Comparison of ENCODE assay signal across 8 cellular contexts in the genomic region with DNA sequence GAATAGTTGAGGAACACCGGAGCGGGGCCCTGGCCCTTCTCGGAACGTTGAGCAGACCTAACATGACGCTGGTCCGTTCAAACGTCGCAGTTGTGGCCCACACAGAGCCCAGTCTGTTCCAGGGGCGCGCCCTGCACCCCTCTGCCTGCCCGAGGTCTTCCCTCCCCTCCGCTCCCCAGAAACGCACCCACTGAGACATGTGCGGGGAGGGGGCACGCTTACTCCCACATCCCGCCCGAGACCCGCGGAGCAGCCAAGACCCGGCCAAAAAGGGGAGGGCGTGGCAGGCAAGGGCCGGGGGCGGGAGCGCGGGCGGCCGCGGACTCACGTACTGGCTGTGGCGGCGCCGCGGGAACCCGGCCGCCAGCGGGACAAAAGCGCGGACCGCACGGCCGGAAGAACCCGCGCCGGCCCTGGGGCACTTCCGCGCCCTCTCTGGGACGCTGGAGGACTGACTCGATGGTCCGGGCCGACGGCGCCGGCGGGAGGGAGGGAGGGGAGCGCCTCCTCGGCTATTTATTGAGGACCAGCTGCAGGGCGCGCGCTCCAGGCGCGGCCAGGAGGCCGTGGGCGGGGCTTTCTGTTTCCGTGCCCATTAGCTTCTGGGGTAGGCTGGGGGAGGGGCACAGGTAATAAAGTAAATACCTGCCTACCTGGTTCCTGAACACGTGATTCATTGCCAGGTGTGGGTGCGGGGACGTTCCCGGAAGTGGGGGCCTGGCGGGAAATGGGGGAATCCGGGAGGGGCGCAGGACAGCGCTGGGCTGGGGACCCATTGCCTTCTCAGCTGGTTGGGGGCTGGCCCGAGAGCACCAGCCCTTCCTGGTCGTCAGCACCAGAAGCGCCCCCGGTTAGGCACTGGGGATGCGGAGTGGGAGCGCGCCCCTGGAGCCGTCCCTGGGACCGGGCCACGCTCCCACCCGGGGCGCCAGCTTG. TPM values are rescaled to one million over a fixed set of nuclear protein-coding genes. Genes with fewer than 3 reads are reported as not detected.
DNase-seq lines count a peak whose midpoint lies in the region; ATAC-seq and TF ChIP-seq lines count a peak whose summit lies in the region.

A gene (minus strand): TSS at position 390 of the 936 bp plus-strand sequence. CDS start 57 bp downstream, at position 333.

- BruUV-seq in mammary epithelial cell (replicated peaks; lab: Mats Ljungman, UMichigan), result TSS peak; percentile 32

- peaks cover 0 to 11% (median 3%) of the 10 kb centered on the region in 3 donors for H3K27me3 Mint-ChIP-seq in immature natural killer cell (ENCODE audit: low read depth in 3 of 3)

- peak within 1 kb of the TSS; percentile 92 to 95 (median 93) for H3K4me3 Mint-ChIP-seq in immature natural killer cell

- peaks cover 18 to 22% of the 10 kb centered on the region in 2 donors for H3K4me1 Mint-ChIP-seq in immature natural killer cell

- H3K4me3 ChIP-seq in AG04450 (ENCODE audit: low read depth, low read length) (peak within 1 kb of the TSS; percentile 98), WI38 (ENCODE audit: low read depth, low read length) (peak within 1 kb of the TSS; percentile 80), mammary epithelial cell (replicated peaks in 1 of 3; ENCODE audit: insufficient read depth in 1 of 3, low read depth in 2 of 3, low read length in 3 of 3) (peak within 1 kb of the TSS; percentile 88 to 97 (median 96))

- H3K9me3 Mint-ChIP-seq in immature natural killer cell, result no peaks in the 10 kb centered on the region

- H3K27ac ChIP-seq in AG04450 (ENCODE audit: low read depth, low read length) (peak within 1 kb of the TSS; percentile 65), mammary epithelial cell (ENCODE audit: insufficient read depth, low read depth, low read length) (peak within 1 kb of the TSS; percentile 60)

- H3K9me3 ChIP-seq in AG04450 (ENCODE audit: control insufficient read depth, insufficient read depth, low read length) (no peaks in the 10 kb centered on the region; the same call in 1 of the 2 replicates), mammary epithelial cell (replicated peaks; ENCODE audit: insufficient read depth, low read length) (no peaks in the 10 kb centered on the region)

- intact Hi-C loops in mammary epithelial cell (cut with micrococcal nuclease), result loop anchor here (1.0 to 10.0 kb wide), 4 partner anchors 30 to 361 kb away; a partner anchor contains a TSS

- DNase-seq in AG04450 (ENCODE audit: low read depth, low spot score) (peak; percentile 71), NCI-H2196 treated with DMSO at 0.1 percent for 48 hours (lab: John Stamatoyannopoulos, UW; ENCODE audit: unreplicated experiment) (peak; percentile 97), mammary epithelial cell (peak; percentile 92), immature natural killer cell (peak; percentile 89 to 92 (median 92)), smooth muscle cell of the brain vasculature (ENCODE audit: low read depth, low spot score) (peak; percentile 71)

- dilution Hi-C loops in mammary epithelial cell (cut with HindIII; ENCODE audit: low sequenced_read_pairs), result no loop called here

- peak; percentile 90 for ATAC-seq in GM18907 (IDR thresholded peaks at IDR 0.05; ENCODE audit: unreplicated experiment)
- peak; percentile 84 for ATAC-seq in HG03139 (IDR thresholded peaks at IDR 0.05; ENCODE audit: unreplicated experiment)

- H3K27me3 ChIP-seq in AG04450 (ENCODE audit: control insufficient read depth, insufficient read depth, low read length), result no peaks in the 10 kb centered on the region
- no peaks in the 10 kb centered on the region for H3K27me3 ChIP-seq in mammary epithelial cell (ENCODE audit: insufficient read depth, low read length)

- H4K20me1 ChIP-seq in mammary epithelial cell (ENCODE audit: insufficient read depth, low read length), result no peaks in the 10 kb centered on the region

- H3K79me2 ChIP-seq in mammary epithelial cell (ENCODE audit: insufficient read depth, low read length), result peaks cover 27% of the 10 kb centered on the region

- POLR2A ChIA-PET in AG04450 (lab: Yijun Ruan, JAX), result interaction anchor here (0.6 to 1.4 kb wide), 5 partner anchors 30 to 362 kb away, joined by 3 to 11 read pairs (median 7); a partner anchor contains a TSS

- H3K27ac Mint-ChIP-seq in immature natural killer cell, result peak within 1 kb of the TSS; percentile 90 to 98 (median 95)

- TF ChIP-seq CTCF in AG04450 (IDR thresholded peaks at IDR 0.05; ENCODE audit: low read depth, low read length) (no peak), WI38 (IDR thresholded peaks at IDR 0.05; ENCODE audit: low read depth, low read length) (no peak), mammary epithelial cell (conservative IDR thresholded peaks at IDR 0.05 in 1 of 2, IDR thresholded peaks at IDR 0.05 in 1 of 2; ENCODE audit: extremely low read depth in 1 of 2, insufficient read depth in 1 of 2, low read depth in 1 of 2, low read length in 2 of 2) (no peak)

- no peaks in the 10 kb centered on the region for H3K36me3 ChIP-seq in mammary epithelial cell (ENCODE audit: insufficient read depth, low read length)

- peaks cover 7% of the 10 kb centered on the region for H3K4me1 ChIP-seq in mammary epithelial cell (ENCODE audit: insufficient read depth, low read length)

- in situ Hi-C loops in mammary epithelial cell (cut with MboI; ENCODE audit: low sequenced_read_pairs in 2 of 2), result loop anchor here in 1 of 2 donors (5.0 kb wide), 1 partner anchor 59 kb away; a partner anchor contains a TSS

- H2AFZ ChIP-seq in mammary epithelial cell (ENCODE audit: low read depth, low read length), result peak within 1 kb of the TSS; percentile 100

- H3K9ac ChIP-seq in mammary epithelial cell (ENCODE audit: insufficient read depth, low read length), result peak within 1 kb of the TSS; percentile 54

- WGBS in mammary epithelial cell (ENCODE audit: low coverage, missing lambda C conversion rate), result 0% methylated on average over 14 of the region's 84 CpGs

- peaks cover under 1 to 2% (median under 1%) of the 10 kb centered on the region in 3 donors for H3K36me3 Mint-ChIP-seq in immature natural killer cell

- CTCF ChIA-PET in AG04450 (lab: Charles Lee), result interaction anchor here (0.7 to 1.6 kb wide), 2 partner anchors 8 to 78 kb away, joined by 4 to 14 read pairs; no protein-coding TSS in a partner anchor
- CTCF ChIA-PET in mammary epithelial cell (lab: Charles Lee; ENCODE audit: low non-redundant PET), result no interaction called here

- H3K4me2 ChIP-seq in mammary epithelial cell (ENCODE audit: insufficient read depth, low read depth, low read length), result peak within 1 kb of the TSS; percentile 97

RNA-seq across cellular contexts. Expression of the gene that starts here (rescaled TPM):
- 13.7 and 18.0 TPM in 2 replicates for polyA plus RNA-seq in AG04450 (2011; rRNA removed)
- 13.4 and 23.5 TPM in 2 replicates for polyA minus RNA-seq in AG04450 (2011; rRNA and poly(A)+ RNA removed)
- total RNA-seq in mammary epithelial cell, result 10 to 100 TPM; 17.2 to 17.5 TPM
- polyA plus RNA-seq in mammary epithelial cell, result 6.7 TPM
- polyA minus RNA-seq in mammary epithelial cell, result 40.5 TPM
- polyA plus RNA-seq in immature natural killer cell, result 1 to 10 TPM; 7.4 to 9.8 (median 8.9) TPM

Comparison
In these comparisons a context has a peak if more than half of its experiments do, and no peak if none do; other contexts are left out.
1. Peak in every context shown above with its lines: DNase-seq, ATAC-seq, H3K4me3 ChIP-seq and H3K27ac ChIP-seq.